In genomic region chr11:31959711-31960110, GRCh38 we compare ENCODE assay signal across 1 cellular context.
TF ChIP-seq lines count a peak whose summit lies in the region.

No MANE protein-coding gene starts in this region.

TF ChIP-seq in H1, 55 proteins besides CTCF, POLR2A, EP300 and RAD21:
- TF ChIP-seq SRF (IDR thresholded peaks at IDR 0.05; ENCODE audit: low read depth, low read length) (no peak), KDM1A (IDR thresholded peaks at IDR 0.05; ENCODE audit: borderline replicate concordance, low read length) (no peak), TEAD4 (IDR thresholded peaks at IDR 0.05; ENCODE audit: low read depth, low read length) (no peak), CHD7 (IDR thresholded peaks at IDR 0.05; ENCODE audit: insufficient replicate concordance, low read length) (no peak), SP4 (IDR thresholded peaks at IDR 0.05; ENCODE audit: low read length) (no peak), RNF2 (IDR thresholded peaks at IDR 0.05; ENCODE audit: borderline replicate concordance, low read depth, low read length, missing control alignments, poor library complexity, severe bottlenecking) (no peak), CEBPB (IDR thresholded peaks at IDR 0.05; ENCODE audit: low read depth, low read length) (no peak), NANOG (IDR thresholded peaks at IDR 0.05; ENCODE audit: insufficient read depth, low read depth, low read length, poor library complexity, severe bottlenecking) (no peak), RXRA (IDR thresholded peaks at IDR 0.05; ENCODE audit: insufficient read depth, low read depth, low read length) (no peak), BCL11A (IDR thresholded peaks at IDR 0.05; ENCODE audit: low read depth in 2 of 2, low read length in 2 of 2) (no peak), TBP (IDR thresholded peaks at IDR 0.05; ENCODE audit: low read depth, low read length) (no peak), ATF2 (IDR thresholded peaks at IDR 0.05; ENCODE audit: low read length) (no peak)
